ENCODE assay signal across 12 cellular contexts in the genomic region with DNA sequence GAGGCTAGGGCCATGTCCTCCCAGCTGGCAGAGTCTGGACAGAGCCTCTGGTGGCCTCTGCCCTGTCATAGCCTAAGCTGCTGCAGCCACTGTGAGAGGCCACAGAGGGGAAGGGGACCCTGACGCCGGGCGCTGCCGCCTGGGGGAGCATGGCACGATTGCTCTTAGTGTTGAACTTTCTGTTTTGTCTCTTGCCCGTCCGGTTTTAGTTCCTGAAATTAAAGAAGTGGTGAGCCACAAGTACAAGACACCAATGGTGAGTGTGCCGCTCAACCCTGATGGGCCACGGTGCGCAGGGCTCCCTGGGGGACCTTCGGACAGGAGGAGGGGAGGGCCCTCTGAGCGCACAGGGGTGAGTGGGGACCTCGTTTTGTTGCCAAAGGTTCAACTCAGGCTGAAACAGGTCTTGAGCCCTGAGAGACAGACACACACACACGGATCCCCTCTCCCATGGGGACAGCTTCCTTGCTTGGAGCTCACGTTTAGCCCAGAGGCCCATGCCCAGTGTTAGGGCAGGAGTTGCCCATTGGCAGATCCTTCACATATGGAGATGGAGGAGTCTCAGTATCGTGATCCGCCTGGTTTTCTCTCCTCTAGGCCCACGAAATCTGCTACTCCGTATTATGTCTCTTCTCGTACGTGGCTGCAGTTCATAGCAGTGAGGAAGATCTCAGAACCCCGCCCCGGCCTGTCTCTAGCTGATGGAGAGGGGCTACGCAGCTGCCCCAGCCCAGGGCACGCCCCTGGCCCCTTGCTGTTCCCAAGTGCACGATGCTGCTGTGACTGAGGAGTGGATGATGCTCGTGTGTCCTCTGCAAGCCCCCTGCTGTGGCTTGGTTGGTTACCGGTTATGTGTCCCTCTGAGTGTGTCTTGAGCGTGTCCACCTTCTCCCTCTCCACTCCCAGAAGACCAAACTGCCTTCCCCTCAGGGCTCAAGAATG. TPM values are rescaled to one million over a fixed set of nuclear protein-coding genes. Genes with fewer than 3 reads are reported as not detected.
A peak's percentile ranks its signal among the peaks of the same experiment; 100 is the strongest.
DNase-seq lines count a peak whose midpoint lies in the region; ATAC-seq, FAIRE-seq and TF ChIP-seq lines count a peak whose summit lies in the region.
"Had no signal": no experiment of that assay in that cellular context is flagged by ENCODE, and none has a peak within 500 bp of the region (broad histone marks: within the 10 kb centered on the region; RNA-seq: fewer than 3 reads in every experiment).

No MANE protein-coding gene starts in this region.

- no peaks in the 10 kb centered on the region for H3K9me3 ChIP-seq in left ventricle myocardium inferior (replicated peaks)
- H3K9me3 ChIP-seq: thoracic aorta had no signal

- TF ChIP-seq CTCF in GM10266 (IDR thresholded peaks at IDR 0.05; ENCODE audit: control insufficient read depth, insufficient read depth, low read depth, missing control alignments), result peak; percentile 7
- TF ChIP-seq CTCF in left ventricle myocardium inferior (IDR thresholded peaks at IDR 0.05; ENCODE audit: borderline replicate concordance), result no peak

- no peak for TF ChIP-seq POLR2A in H54 (IDR thresholded peaks at IDR 0.05; ENCODE audit: low read depth, low read length)

- no peak for FAIRE-seq in H54 (lab: Jason Lieb, UNC)

- no peak overlapping the region for H3K4me3 ChIP-seq in left ventricle myocardium inferior
- H3K4me3 ChIP-seq: thoracic aorta had no signal

- no peaks in the 10 kb centered on the region for H3K27me3 ChIP-seq in left ventricle myocardium inferior (ENCODE audit: low read depth)

- peak overlapping the region; percentile 97 for H3K27ac ChIP-seq in left ventricle myocardium inferior (replicated peaks)
- H3K27ac ChIP-seq: thoracic aorta had no signal

- intact Hi-C loops in left ventricle myocardium inferior (cut with micrococcal nuclease), result no loop called here

- H3K36me3 ChIP-seq in left ventricle myocardium inferior, result peaks cover 83% of the 10 kb centered on the region

- H3K4me1 ChIP-seq in left ventricle myocardium inferior, result peaks cover 67% of the 10 kb centered on the region

- ATAC-seq in GM19463 (IDR thresholded peaks at IDR 0.05; ENCODE audit: unreplicated experiment) (peak; percentile 92), HG03571 (IDR thresholded peaks at IDR 0.05; ENCODE audit: unreplicated experiment) (peak; percentile 60), HG03354 (IDR thresholded peaks at IDR 0.05; ENCODE audit: poor library complexity, severe bottlenecking, unreplicated experiment) (no peak)

- DNase-seq in GM10266 (ENCODE audit: extremely low spot score), result no peak
- no peak for DNase-seq in left ventricle myocardium inferior
- DNase-seq in NCI-H2081 treated with DMSO at 0.1 percent for 48 hours (lab: John Stamatoyannopoulos, UW), result no peak
- no peak for DNase-seq in H54 (ENCODE audit: insufficient read length, low spot score)
- no peak for DNase-seq in 8988T
- DNase-seq: activated CD4-positive, alpha-beta T cell treated with anti-CD3 and anti-CD28 coated beads, Interleukin-2, amount 50 U/mL, for 1 hour had no signal

RNA-seq across cellular contexts. Expression of a gene that starts 23.8 kb away (rescaled TPM):
- total RNA-seq in left ventricle myocardium inferior, result 2,538 TPM
- total RNA-seq: glomerular endothelial cell, mucosa of gallbladder, thoracic aorta had no signal

RNA-seq across cellular contexts. Expression of a gene that starts 49.6 kb away (rescaled TPM):
- total RNA-seq in left ventricle myocardium inferior, result 8.3 TPM
- total RNA-seq: glomerular endothelial cell had no signal

RNA-seq across cellular contexts. Expression of a gene that starts 58.8 kb away (rescaled TPM):
- 40.9 TPM for total RNA-seq in left ventricle myocardium inferior
